In genomic region chr1:214476229-214476957, GRCh38 we compare ENCODE assay signal across 12 cellular contexts.
DNase-seq lines count a peak whose midpoint lies in the region; ATAC-seq, FAIRE-seq and TF ChIP-seq lines count a peak whose summit lies in the region.
"Had no signal": no experiment of that assay in that cellular context is flagged by ENCODE, and none has a peak within 500 bp of the region (broad histone marks: within the 10 kb centered on the region; RNA-seq: fewer than 3 reads in every experiment).

No MANE protein-coding gene starts in this region.

- H3K27ac ChIP-seq in keratinocyte (ENCODE audit: control insufficient read depth, insufficient read depth, low read length) (peak overlapping the region; percentile 100), thymus (ENCODE audit: low read depth) (peak overlapping the region; percentile 72)

- no peaks in the 10 kb centered on the region for H3K9me1 ChIP-seq in keratinocyte (ENCODE audit: control insufficient read depth, extremely low read depth, insufficient read depth, low read length)

- no peaks in the 10 kb centered on the region for H3K9me3 ChIP-seq in keratinocyte (ENCODE audit: control insufficient read depth, low read depth, low read length)
- no peaks in the 10 kb centered on the region for H3K9me3 ChIP-seq in thymus (ENCODE audit: control insufficient read depth)

- H3K36me3 ChIP-seq in keratinocyte (ENCODE audit: control insufficient read depth in 2 of 2, extremely low read depth in 1 of 2, insufficient read depth in 2 of 2, low read length in 2 of 2): no peaks in the 10 kb centered on the region
- H3K36me3 ChIP-seq in thymus (ENCODE audit: control insufficient read depth, insufficient read depth): no peaks in the 10 kb centered on the region

- H3K4me1 ChIP-seq in keratinocyte (ENCODE audit: control insufficient read depth, extremely low read depth, insufficient read depth, low read length) (peaks cover 79% of the 10 kb centered on the region), thymus (ENCODE audit: control insufficient read depth, insufficient read depth, low read length) (no peaks in the 10 kb centered on the region)

- peak overlapping the region; percentile 98 for H3K4me2 ChIP-seq in keratinocyte (ENCODE audit: control insufficient read depth, extremely low read depth, insufficient read depth, low read depth, low read length)

- peak overlapping the region; percentile 95 for H3K9ac ChIP-seq in keratinocyte (ENCODE audit: control insufficient read depth, extremely low read depth, insufficient read depth, low read length)

- DNase-seq in HK-2 (ENCODE audit: unreplicated experiment) (peak; percentile 65), astrocyte of the hippocampus (ENCODE audit: low read depth, low spot score) (peak; percentile 70), keratinocyte (ENCODE audit: low read depth, low spot score) (no peak), SKM-1 (lab: John Stamatoyannopoulos, UW; ENCODE audit: unreplicated experiment) (no peak), cortex of kidney (lab: John Stamatoyannopoulos, UW) (no peak)
- no peak for DNase-seq in activated CD4-positive, CD25-positive, alpha-beta regulatory T cell treated with anti-CD3 and anti-CD28 coated beads, Interleukin-2, amount 50 U/mL, for 72 hours
- DNase-seq: activated CD4-positive, alpha-beta T cell treated with anti-CD3 and anti-CD28 coated beads, Interleukin-2, amount 50 U/mL, for 4 hours; activated naive CD8-positive, alpha-beta T cell treated with anti-CD3 and anti-CD28 coated beads, Interleukin-2, amount 10 ng/mL, durations not matched to agents 7 days and 5 days; NCI-H1436 treated with DMSO at 0.1 percent for 48 hours had no signal

- dilution Hi-C loops in keratinocyte (cut with MboI; ENCODE audit: extremely low pct_ligation_motif_present, low sequenced_read_pairs): no loop called here

- TF ChIP-seq CTCF in keratinocyte (optimal IDR thresholded peaks at IDR 0.05 in 1 of 3, IDR thresholded peaks at IDR 0.05 in 1 of 3, conservative IDR thresholded peaks at IDR 0.05 in 1 of 3; ENCODE audit: extremely low read depth in 1 of 3, insufficient read depth in 2 of 3, low read length in 3 of 3): no peak

- peaks cover 73% of the 10 kb centered on the region for H3K79me2 ChIP-seq in keratinocyte (ENCODE audit: control insufficient read depth, insufficient read depth, low read length)

- H2AFZ ChIP-seq in keratinocyte (ENCODE audit: control insufficient read depth, low read length): no peak overlapping the region

- H3K27me3 ChIP-seq in keratinocyte (ENCODE audit: control insufficient read depth, extremely low read depth, insufficient read depth, low read length): no peaks in the 10 kb centered on the region
- H3K27me3 ChIP-seq in thymus (ENCODE audit: control insufficient read depth, insufficient read depth): no peaks in the 10 kb centered on the region

- H3K4me3 ChIP-seq in keratinocyte (ENCODE audit: control insufficient read depth in 2 of 3, extremely low read depth in 1 of 3, insufficient read depth in 2 of 3, low read depth in 1 of 3, low read length in 3 of 3): peak overlapping the region; percentile 21 to 73 (median 70)
- H3K4me3 ChIP-seq in thymus (ENCODE audit: low read length): no peak overlapping the region

- no peak for ATAC-seq in HG03565 (IDR thresholded peaks at IDR 0.05; ENCODE audit: unreplicated experiment)
- ATAC-seq: natural killer cell treated with Interleukin-12 subunit alpha and Interleukin-12 subunit beta and Interleukin-15 and Interleukin-18, amount 100 ng/mL, for 72 hours had no signal

- no peaks in the 10 kb centered on the region for H4K20me1 ChIP-seq in keratinocyte (ENCODE audit: control insufficient read depth, extremely low read depth, insufficient read depth, low read length)

- no peak for FAIRE-seq in keratinocyte (lab: Jason Lieb, UNC)

- 95% methylated on average over 10 of the region's 10 CpGs for WGBS in thymus

Comparison
In these comparisons a context has a peak if more than half of its experiments do, and no peak if none do; other contexts are left out.
1. DNase-seq: peak in HK-2 (single experiment) and astrocyte of the hippocampus (single experiment); none in keratinocyte (single experiment), activated CD4-positive, CD25-positive, alpha-beta regulatory T cell treated with anti-CD3 and anti-CD28 coated beads, Interleukin-2, amount 50 U/mL, for 72 hours (single experiment), SKM-1 (single experiment) and cortex of kidney (single experiment).